Comparison of ENCODE assay signal across 3 cellular contexts in genomic region chr3:14586611-14587010, GRCh38. TPM values are rescaled to one million over a fixed set of nuclear protein-coding genes. Genes with fewer than 3 reads are reported as not detected.
"Had no signal": no experiment of that assay in that cellular context is flagged by ENCODE, and none has a peak within 500 bp of the region (broad histone marks: within the 10 kb centered on the region; RNA-seq: fewer than 3 reads in every experiment).

No MANE protein-coding gene starts in this region.

- H3K4me3 ChIP-seq: GM12878 had no signal

- DNase-seq: GDM1, GF-D8 had no signal

- ATAC-seq: GM12878 had no signal

RNA-seq across cellular contexts. Expression of gene GRIP2, which starts 46.5 kb away (rescaled TPM):
- total RNA-seq: GM12878 had no signal
- polyA plus RNA-seq: GM12878 had no signal
